13 cellular contexts compared by ENCODE assay signal in the genomic region with DNA sequence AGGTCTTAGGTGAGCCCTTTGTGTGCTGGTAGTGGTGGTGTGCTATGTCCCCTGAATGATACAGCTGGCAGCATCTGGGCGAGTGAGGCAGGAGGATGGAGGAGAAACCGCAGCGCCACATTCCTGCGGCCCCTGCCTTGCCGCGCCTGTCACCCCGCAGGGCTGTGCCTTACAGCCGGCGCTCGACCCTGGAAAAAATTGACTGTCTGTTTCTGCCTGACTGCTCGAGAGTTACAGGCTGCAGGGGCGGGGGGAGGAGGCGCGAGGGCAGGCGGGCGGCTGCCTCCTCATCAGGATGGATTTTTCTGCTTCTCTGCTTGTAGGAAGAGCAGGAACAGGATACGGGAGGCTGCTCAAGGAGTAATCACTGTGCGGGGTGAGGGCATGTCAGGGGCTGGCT.
DNase-seq lines count a peak whose midpoint lies in the region; ATAC-seq, FAIRE-seq and TF ChIP-seq lines count a peak whose summit lies in the region.
"Had no signal": no experiment of that assay in that cellular context is flagged by ENCODE, and none has a peak within 500 bp of the region (broad histone marks: within the 10 kb centered on the region; RNA-seq: fewer than 3 reads in every experiment).

No MANE protein-coding gene starts in this region.

- ATAC-seq in pancreas, result peak in 3 of 4 donors; percentile 43 to 59 (median 44)
- no peak for ATAC-seq in GM21447 (IDR thresholded peaks at IDR 0.05; ENCODE audit: unreplicated experiment)

- H3K4me2 ChIP-seq in fibroblast of lung (ENCODE audit: extremely low read depth, insufficient read depth, low read length), result peak overlapping the region; percentile 7

- intact Hi-C loops in pancreas (cut with DNase I), result no loop called here

- no peaks in the 10 kb centered on the region for H3K9me3 ChIP-seq in fibroblast of lung (ENCODE audit: control insufficient read depth, insufficient read depth, low read depth, low read length)
- no peaks in the 10 kb centered on the region for H3K9me3 ChIP-seq in pancreas
- H3K9me3 ChIP-seq: heart right ventricle had no signal

- no peaks in the 10 kb centered on the region for H4K20me1 ChIP-seq in fibroblast of lung (ENCODE audit: control insufficient read depth, extremely low read depth, insufficient read depth, low read length)

- H3K4me1 ChIP-seq in fibroblast of lung (ENCODE audit: control insufficient read depth, extremely low read depth, insufficient read depth, low read length) (no peaks in the 10 kb centered on the region), pancreas (no peaks in the 10 kb centered on the region)
- H3K4me1 ChIP-seq: parathyroid adenoma had no signal

- DNase-seq in EH (ENCODE audit: low read depth) (peak; percentile 64), NCI-H510A treated with DMSO at 0.1 percent for 48 hours (lab: John Stamatoyannopoulos, UW) (peak; percentile 33), fibroblast of lung (ENCODE audit: low read depth in 2 of 2) (peak in 1 of 2 donors; percentile 95), pancreas (no peak), NK-92 (lab: John Stamatoyannopoulos, UW; ENCODE audit: unreplicated experiment) (no peak), DMS79 treated with DMSO at 0.1 percent for 48 hours (lab: John Stamatoyannopoulos, UW) (no peak), midbrain (lab: John Stamatoyannopoulos, UW) (no peak)
- DNase-seq: activated CD4-positive, alpha-beta T cell treated with anti-CD3 and anti-CD28 coated beads, Interleukin-2, amount 50 U/mL, for 48 hours; SHP77 treated with DMSO at 0.1 percent for 48 hours had no signal

- peaks cover 25% of the 10 kb centered on the region for H3K27me3 ChIP-seq in fibroblast of lung (ENCODE audit: control insufficient read depth, insufficient read depth, low read length)
- no peaks in the 10 kb centered on the region for H3K27me3 ChIP-seq in pancreas

- no peak overlapping the region for H2AFZ ChIP-seq in fibroblast of lung (ENCODE audit: low read length)
- H2AFZ ChIP-seq: parathyroid adenoma had no signal

- 4% methylated on average over 17 to 18 of the region's 18 CpGs for WGBS in pancreas, 2 donors

- H3K4me3 ChIP-seq in fibroblast of lung (replicated peaks in 1 of 4; ENCODE audit: control extremely low read depth in 1 of 4, insufficient read depth in 1 of 4, low read depth in 3 of 4, low read length in 4 of 4), result no peak overlapping the region
- no peak overlapping the region for H3K4me3 ChIP-seq in pancreas
- H3K4me3 ChIP-seq: heart right ventricle had no signal

- no peaks in the 10 kb centered on the region for H3K36me3 ChIP-seq in fibroblast of lung (ENCODE audit: control insufficient read depth, insufficient read depth, low read length)
- no peaks in the 10 kb centered on the region for H3K36me3 ChIP-seq in pancreas
- H3K36me3 ChIP-seq: heart right ventricle had no signal

- TF ChIP-seq CTCF in fibroblast of lung (conservative IDR thresholded peaks at IDR 0.05 in 1 of 2, IDR thresholded peaks at IDR 0.05 in 1 of 2; ENCODE audit: low read depth in 1 of 2, low read length in 2 of 2) (no peak), pancreas (IDR thresholded peaks at IDR 0.05) (no peak)

- no peak for FAIRE-seq in pancreas (lab: Jason Lieb, UNC)
- FAIRE-seq: G401.6 had no signal

- H3K27ac ChIP-seq in fibroblast of lung (ENCODE audit: insufficient read depth, low read length) (no peak overlapping the region), pancreas (no peak overlapping the region)
- H3K27ac ChIP-seq: heart right ventricle, parathyroid adenoma had no signal

- H3K9ac ChIP-seq in fibroblast of lung (ENCODE audit: insufficient read depth, low read length), result no peak overlapping the region
- H3K9ac ChIP-seq: parathyroid adenoma had no signal

- no peaks in the 10 kb centered on the region for H3K79me2 ChIP-seq in fibroblast of lung (ENCODE audit: control insufficient read depth, insufficient read depth, low read length)
- H3K79me2 ChIP-seq: parathyroid adenoma had no signal

Comparison
In these comparisons a context has a peak if more than half of its experiments do, and no peak if none do; other contexts are left out.
1. DNase-seq: peak in EH (single experiment) and NCI-H510A treated with DMSO at 0.1 percent for 48 hours (single experiment); none in pancreas (0 of 6), NK-92 (single experiment), DMS79 treated with DMSO at 0.1 percent for 48 hours (single experiment) and midbrain (single experiment).